In genomic region chr7:94696981-94697670, GRCh38 we compare ENCODE assay signal across 10 cellular contexts. TPM values are rescaled to one million over a fixed set of nuclear protein-coding genes. Genes with fewer than 3 reads are reported as not detected.
DNase-seq lines count a peak whose midpoint lies in the region; ATAC-seq, FAIRE-seq and TF ChIP-seq lines count a peak whose summit lies in the region.
"Had no signal": no experiment of that assay in that cellular context is flagged by ENCODE, and none has a peak within 500 bp of the region (broad histone marks: within the 10 kb centered on the region; RNA-seq: fewer than 3 reads in every experiment).

No MANE protein-coding gene starts in this region.

- FAIRE-seq in HepG2 (lab: Jason Lieb, UNC): no peak

- H3K27ac ChIP-seq in body of pancreas (peak overlapping the region in 2 of 4 donors; percentile 19 to 26), HepG2 (ENCODE audit: extremely low read length, insufficient read depth, low read length) (peak overlapping the region; percentile 81)

- H3K36me3 ChIP-seq in body of pancreas (replicated peaks in 1 of 2; ENCODE audit: insufficient read depth in 1 of 2, low read depth in 2 of 2) (no peaks in the 10 kb centered on the region), HepG2 (replicated peaks in 1 of 2; ENCODE audit: control insufficient read depth in 1 of 2, insufficient read depth in 2 of 2, low read length in 2 of 2) (no peaks in the 10 kb centered on the region)

- 66 to 67% methylated on average over 1 of the region's 1 CpG for WGBS in body of pancreas, 2 donors
- 54% methylated on average over 1 of the region's 1 CpG for WGBS in HepG2 (ENCODE audit: low lambda C conversion rate)

- BruUV-seq in HepG2 (replicated peaks; lab: Mats Ljungman, UMichigan): no TSS peak

- CTCF ChIA-PET in HepG2 (lab: Yijun Ruan, JAX; ENCODE audit: low intra/inter-chr PET ratio, low total read pairs): no interaction called here

- H3K4me1 ChIP-seq in body of pancreas (peaks cover 13% of the 10 kb centered on the region), HepG2 (ENCODE audit: insufficient read depth, low read length) (peaks cover 53% of the 10 kb centered on the region)

- in situ Hi-C loops in HepG2 (cut with HindIII; ENCODE audit: extremely low pct_ligation_motif_present, low pct_unique_long_range_greater_than_20kb) (no loop called here), KBM-7 (cut with MboI; ENCODE audit: low pct_unique_long_range_greater_than_20kb, low sequenced_read_pairs) (no loop called here)

- peak; percentile 84 for DNase-seq in A172 (ENCODE audit: low spot score)
- peak; percentile 63 for DNase-seq in HT-29 (ENCODE audit: low spot score)
- DNase-seq in body of pancreas: peak; percentile 61 to 73 (median 66)
- peak; percentile 76 for DNase-seq in HepG2 (ENCODE audit: low spot score)
- DNase-seq in KBM-7: no peak
- no peak for DNase-seq in DMS153 treated with DMSO at 0.1 percent for 48 hours (lab: John Stamatoyannopoulos, UW; ENCODE audit: unreplicated experiment)
- DNase-seq: activated CD4-positive, alpha-beta T cell treated with anti-CD3 and anti-CD28 coated beads, Interleukin-2, amount 10 ng/mL, durations not matched to agents 24 days and 14 days; CD4-positive, alpha-beta T cell had no signal

- H3K9me3 ChIP-seq in body of pancreas (no peaks in the 10 kb centered on the region), HepG2 (ENCODE audit: low read length) (no peaks in the 10 kb centered on the region)

- H3K9ac ChIP-seq in HepG2 (ENCODE audit: insufficient read depth, low read depth, low read length): no peak overlapping the region

- TF ChIP-seq RAD21 in HepG2 (CRISPR knock-in tag; IDR thresholded peaks at IDR 0.05): no peak

- peak; percentile 93 for ATAC-seq in body of pancreas
- ATAC-seq in HepG2: peak; percentile 37; the same call in 1 of the 3 replicates
- no peak for ATAC-seq in HG02885 (IDR thresholded peaks at IDR 0.05; ENCODE audit: poor library complexity, unreplicated experiment)
- ATAC-seq in HG02588 (IDR thresholded peaks at IDR 0.05; ENCODE audit: unreplicated experiment): no peak

- no peaks in the 10 kb centered on the region for H3K79me2 ChIP-seq in HepG2 (ENCODE audit: insufficient read depth, low read length)

- peak overlapping the region; percentile 14 for H3K4me2 ChIP-seq in HepG2 (ENCODE audit: low read depth, low read length)

- H3K27me3 ChIP-seq in body of pancreas: no peaks in the 10 kb centered on the region
- H3K27me3 ChIP-seq in HepG2 (ENCODE audit: control insufficient read depth in 1 of 2, insufficient read depth in 2 of 2, low read length in 2 of 2): no peaks in the 10 kb centered on the region

- no peak overlapping the region for H3K4me3 ChIP-seq in body of pancreas
- no peak overlapping the region; a peak in 1 of 6 replicates for H3K4me3 ChIP-seq in HepG2 (replicated peaks in 1 of 3; ENCODE audit: insufficient read depth in 1 of 3, low read depth in 2 of 3, low read length in 3 of 3)

- H4K20me1 ChIP-seq in HepG2 (ENCODE audit: insufficient read depth, low read length): no peaks in the 10 kb centered on the region

- TF ChIP-seq CTCF in body of pancreas (IDR thresholded peaks at IDR 0.05): no peak
- no peak for TF ChIP-seq CTCF in HepG2 (CRISPR knock-in tag; IDR thresholded peaks at IDR 0.05)

- intact Hi-C loops in body of pancreas (cut with DNase I): no loop called here
- intact Hi-C loops in HepG2 (cut with micrococcal nuclease; ENCODE audit: unreplicated experiment): no loop called here

- H2AFZ ChIP-seq in HepG2 (ENCODE audit: low read length): no peak overlapping the region

- POLR2A ChIA-PET in HepG2 (lab: Yijun Ruan, JAX): interaction anchor here (0.7 to 1.4 kb wide), 3 partner anchors 9 to 283 kb away, joined by 3 to 5 read pairs (median 3); no protein-coding TSS in a partner anchor

- TF ChIP-seq EP300 in HepG2 (IDR thresholded peaks at IDR 0.05; ENCODE audit: low read depth in 2 of 2, low read length in 2 of 2) (peak in 1 of 2 experiments; percentile 69; a peak in 2 of 4 replicates), HepG2 (CRISPR knock-in tag; IDR thresholded peaks at IDR 0.05; ENCODE audit: borderline replicate concordance) (no peak)

- no peak for TF ChIP-seq POLR2A in body of pancreas (IDR thresholded peaks at IDR 0.05)
- no peak for TF ChIP-seq POLR2A in HepG2 (IDR thresholded peaks at IDR 0.05; ENCODE audit: insufficient read depth in 1 of 2, low read depth in 2 of 2, low read length in 2 of 2)

TF ChIP-seq in HepG2, 621 proteins besides CTCF, POLR2A, EP300 and RAD21 (continues in another document):
- TF ChIP-seq NCOA2 (CRISPR knock-in tag; IDR thresholded peaks at IDR 0.05): peak; percentile 53; the same call in 1 of the 2 replicates
- peak; percentile 99 for TF ChIP-seq CEBPB (IDR thresholded peaks at IDR 0.05; ENCODE audit: borderline replicate concordance, low read depth, low read length)
- TF ChIP-seq MAFK (conservative IDR thresholded peaks at IDR 0.05 in 1 of 2, IDR thresholded peaks at IDR 0.05 in 1 of 2; ENCODE audit: low read length in 2 of 2): peak; percentile 40 to 56
- no peak for TF ChIP-seq E2F1 (CRISPR knock-in tag; IDR thresholded peaks at IDR 0.05)
- TF ChIP-seq CHD2 (IDR thresholded peaks at IDR 0.05; ENCODE audit: low read depth, low read length): no peak
- peak; percentile 50; the same call in 1 of the 2 replicates for TF ChIP-seq ZBED4 (CRISPR knock-in tag; IDR thresholded peaks at IDR 0.05; ENCODE audit: borderline replicate concordance)
- TF ChIP-seq CENPBD1 (CRISPR knock-in tag; IDR thresholded peaks at IDR 0.05; ENCODE audit: borderline replicate concordance, low read depth): no peak

RNA-seq across cellular contexts. Expression of gene SGCE, which starts 41.2 kb away (rescaled TPM):
- total RNA-seq in A172 (2014; rRNA removed; shearing (Covaris generic)): 24.0 and 25.0 TPM in 2 replicates
- not detected in 2 replicates for total RNA-seq in HT-29 (2014; rRNA removed; shearing (Covaris generic))
- total RNA-seq in body of pancreas: 10 to 100 TPM; 48.1 to 55.3 TPM
- 31.4 and 52.3 TPM in 2 replicates for total RNA-seq in HepG2 (2016; rRNA removed; fragmentation: Illumina TruSeq; extraction: Trizol)
- total RNA-seq in HepG2 (2016; cell fraction: cytosol; rRNA removed; fragmentation: Illumina TruSeq; extraction: Trizol; ENCODE audit: low read depth): 14.7 and 17.0 TPM in 2 replicates
- 30.4 and 54.9 TPM in 2 replicates for total RNA-seq in HepG2 (2016; cell fraction: insoluble cytoplasmic fraction; rRNA removed; fragmentation: Illumina TruSeq; extraction: Trizol)
- total RNA-seq in HepG2 (2016; cell fraction: membrane; rRNA removed; fragmentation: Illumina TruSeq; extraction: Trizol): 16.8 and 20.3 TPM in 2 replicates
- 83.5 and 85.0 TPM in 2 replicates for total RNA-seq in HepG2 (2016; cell fraction: nucleus; rRNA removed; fragmentation: Illumina TruSeq; extraction: Trizol)
- polyA plus RNA-seq in HepG2 (2011; rRNA removed): 62.6 and 71.1 TPM in 2 replicates
- 29.7 and 44.7 TPM in 2 replicates for polyA plus RNA-seq in HepG2 (2011; cell fraction: cytosol; rRNA removed)
- 29.7 and 30.8 TPM in 2 replicates for polyA plus RNA-seq in HepG2 (2011; cell fraction: nucleus; rRNA removed)
- 47.2 and 47.4 TPM in 2 replicates for polyA plus RNA-seq in HepG2 (2012)
- polyA plus RNA-seq in HepG2 (2016; cell fraction: cytosol; fragmentation: Illumina TruSeq; extraction: Trizol; ENCODE audit: low read depth): 5.9 and 6.7 TPM in 2 replicates
- polyA plus RNA-seq in HepG2 (2016; cell fraction: insoluble cytoplasmic fraction; fragmentation: Illumina TruSeq; extraction: Trizol; ENCODE audit: low read depth): 32.2 and 33.8 TPM in 2 replicates
- 9.8 and 11.5 TPM in 2 replicates for polyA plus RNA-seq in HepG2 (2016; cell fraction: membrane; fragmentation: Illumina TruSeq; extraction: Trizol; ENCODE audit: low read depth)
- polyA plus RNA-seq in HepG2 (2016; cell fraction: nucleus; fragmentation: Illumina TruSeq; extraction: Trizol; ENCODE audit: insufficient read depth, low read depth): 68.6 and 78.9 TPM in 2 replicates
- polyA minus RNA-seq in HepG2 (2011; rRNA and poly(A)+ RNA removed; ENCODE audit: low replicate concordance): 27.3 and 48.1 TPM in 2 replicates
- polyA minus RNA-seq in HepG2 (2011; cell fraction: cytosol; rRNA and poly(A)+ RNA removed): 21.7 and 23.1 TPM in 2 replicates
- polyA minus RNA-seq in HepG2 (2011; cell fraction: nucleus; rRNA and poly(A)+ RNA removed): 186 and 198 TPM in 2 replicates
- total RNA-seq: activated CD4-positive, alpha-beta T cell treated with anti-CD3 and anti-CD28 coated beads, Interleukin-2, amount 10 ng/mL, durations not matched to agents 24 days and 14 days had no signal

Comparison
In these comparisons a context has a peak if more than half of its experiments do, and no peak if none do; other contexts are left out.
1. DNase-seq: peak in A172 (single experiment), HT-29 (single experiment), body of pancreas (4 of 4) and HepG2 (single experiment); none in KBM-7 (single experiment) and DMS153 treated with DMSO at 0.1 percent for 48 hours (single experiment).
2. ATAC-seq: peak in body of pancreas (single experiment) and HepG2 (single experiment); none in HG02885 (single experiment) and HG02588 (single experiment).
3. RNA of gene SGCE, which starts 41.2 kb away (total RNA-seq): 48.1 to 55.3 TPM in body of pancreas, 14.7 to 85.0 TPM in HepG2 and 24.0 to 25.0 TPM in A172; not detected in HT-29; every median in the first group is over 10 times any median in the second.